9 cellular contexts compared by ENCODE assay signal in genomic region chr3:194592798-194593752, GRCh38. TPM values are rescaled to one million over a fixed set of nuclear protein-coding genes. Genes with fewer than 3 reads are reported as not detected.
DNase-seq lines count a peak whose midpoint lies in the region; ATAC-seq and TF ChIP-seq lines count a peak whose summit lies in the region.
"Had no signal": no experiment of that assay in that cellular context is flagged by ENCODE, and none has a peak within 500 bp of the region (broad histone marks: within the 10 kb centered on the region; RNA-seq: fewer than 3 reads in every experiment).

No MANE protein-coding gene starts in this region.

- DNase-seq in KBM-7: peak; percentile 39
- peak; percentile 100 for DNase-seq in astrocyte of the cerebellum (ENCODE audit: low read depth)
- peak; percentile 99 for DNase-seq in mesenchymal stem cell
- no peak for DNase-seq in stimulated activated naive CD8-positive, alpha-beta T cell treated with anti-CD3 and anti-CD28 coated beads, Interleukin-15, Interleukin-2, amounts not matched to agents 100 U/mL and 50 U/mL, for 24 hours
- no peak for DNase-seq in activated effector memory CD4-positive, alpha-beta T cell treated with anti-CD3 and anti-CD28 coated beads, Interleukin-2, amount 50 U/mL, for 16 hours
- no peak for DNase-seq in stimulated activated CD4-positive, alpha-beta T cell treated with anti-CD3 and anti-CD28 coated beads, Interleukin-1b, Interleukin-23, amount 100 ng/mL, for 48 hours
- DNase-seq: right lobe of liver had no signal

- 76% methylated on average over 7 of the region's 10 CpGs for WGBS in mesenchymal stem cell

- no peaks in the 10 kb centered on the region for H4K20me1 ChIP-seq in BLaER1 treated with 17β-estradiol and CSF1 and Interleukin-3, amounts not matched to agents 10 nM and 100 nM

- peak overlapping the region in 1 of 2 experiments; percentile 69 for H3K4ac ChIP-seq in mesenchymal stem cell (ENCODE audit: low read depth in 1 of 2, low read length in 2 of 2)

- H3K4me1 ChIP-seq in BLaER1 treated with 17β-estradiol and CSF1 and Interleukin-3, amounts not matched to agents 10 nM and 100 nM: peaks cover 28 to 55% (median 49%) of the 10 kb centered on the region in 10 experiments
- H3K4me1 ChIP-seq in mesenchymal stem cell (ENCODE audit: control insufficient read depth, insufficient read depth, low read depth, low read length): peaks cover 14% of the 10 kb centered on the region
- H3K4me1 ChIP-seq: right lobe of liver had no signal

- no peak overlapping the region for H2BK120ac ChIP-seq in mesenchymal stem cell (ENCODE audit: low read depth, low read length)

- H4K91ac ChIP-seq in mesenchymal stem cell (ENCODE audit: low read length): no peak overlapping the region

- no peak overlapping the region for H3K14ac ChIP-seq in mesenchymal stem cell (ENCODE audit: low read length in 2 of 2)

- peaks cover 4 to 37% (median 24%) of the 10 kb centered on the region in 11 experiments; a peak in 19 of 22 replicates for H3K36me3 ChIP-seq in BLaER1 treated with 17β-estradiol and CSF1 and Interleukin-3, amounts not matched to agents 10 nM and 100 nM
- H3K36me3 ChIP-seq in mesenchymal stem cell (ENCODE audit: control insufficient read depth in 1 of 2, insufficient read depth in 2 of 2, low read depth in 1 of 2, low read length in 2 of 2): peaks cover 7 to 42% of the 10 kb centered on the region in 2 experiments
- H3K36me3 ChIP-seq: right lobe of liver had no signal

- H2AK5ac ChIP-seq in mesenchymal stem cell (ENCODE audit: low read length, severe bottlenecking): no peak overlapping the region

- H3K18ac ChIP-seq in mesenchymal stem cell (ENCODE audit: low read depth in 1 of 2, low read length in 2 of 2): peak overlapping the region in 1 of 2 experiments; percentile 67

- peak overlapping the region; percentile 38 to 45 for H2BK12ac ChIP-seq in mesenchymal stem cell (ENCODE audit: low read length in 2 of 2)

- no peak overlapping the region for H2AFZ ChIP-seq in mesenchymal stem cell (ENCODE audit: low read depth, low read length)

- peak overlapping the region; percentile 30 to 76 (median 67) for H3K4me2 ChIP-seq in BLaER1 treated with 17β-estradiol and CSF1 and Interleukin-3, amounts not matched to agents 10 nM and 100 nM
- no peak overlapping the region for H3K4me2 ChIP-seq in mesenchymal stem cell (ENCODE audit: low read length, poor library complexity, severe bottlenecking)

- no peak for TF ChIP-seq CTCF in astrocyte of the cerebellum (IDR thresholded peaks at IDR 0.05; ENCODE audit: low read depth, low read length, missing control alignments)

- peak overlapping the region; percentile 73 for H2BK15ac ChIP-seq in mesenchymal stem cell (ENCODE audit: low read depth, poor library complexity, severe bottlenecking)

- H3K79me1 ChIP-seq in mesenchymal stem cell (replicated peaks; ENCODE audit: low read length, poor library complexity, severe bottlenecking): peaks cover 2% of the 10 kb centered on the region

- no peak overlapping the region for H4K8ac ChIP-seq in mesenchymal stem cell (ENCODE audit: low read length)

- no peak overlapping the region for H3K4me3 ChIP-seq in BLaER1 treated with 17β-estradiol and CSF1 and Interleukin-3, amounts not matched to agents 10 nM and 100 nM
- no peak overlapping the region for H3K4me3 ChIP-seq in astrocyte of the cerebellum (ENCODE audit: low read depth, low read length)
- H3K4me3 ChIP-seq in mesenchymal stem cell (ENCODE audit: insufficient read depth in 1 of 2, low read depth in 1 of 2, low read length in 2 of 2): no peak overlapping the region
- H3K4me3 ChIP-seq: right lobe of liver had no signal

- H3K27me3 ChIP-seq in BLaER1 treated with 17β-estradiol and CSF1 and Interleukin-3, amounts not matched to agents 10 nM and 100 nM: no peaks in the 10 kb centered on the region
- no peaks in the 10 kb centered on the region for H3K27me3 ChIP-seq in mesenchymal stem cell (ENCODE audit: control insufficient read depth in 1 of 2, insufficient read depth in 1 of 2, low read length in 2 of 2)
- H3K27me3 ChIP-seq: right lobe of liver had no signal

- H3K9ac ChIP-seq in BLaER1 treated with 17β-estradiol and CSF1 and Interleukin-3, amounts not matched to agents 10 nM and 100 nM: 0 out of 22 replicates have a peak overlapping the region, but pooled peaks of 1 of the 11 experiments have one; percentile 15
- peak overlapping the region; percentile 87 for H3K9ac ChIP-seq in mesenchymal stem cell (ENCODE audit: low read length)

- H3K27ac ChIP-seq in BLaER1 treated with 17β-estradiol and CSF1 and Interleukin-3, amounts not matched to agents 10 nM and 100 nM: peak overlapping the region in 3 of 11 experiments; percentile 14 to 41 (median 30); a peak in 3 of 22 replicates
- H3K27ac ChIP-seq in mesenchymal stem cell (ENCODE audit: low read length, poor library complexity, severe bottlenecking): peak overlapping the region; percentile 76
- H3K27ac ChIP-seq: right lobe of liver had no signal

- ATAC-seq in stimulated activated naive CD8-positive, alpha-beta T cell treated with anti-CD3 and anti-CD28 coated beads, Interleukin-15, Interleukin-2, amounts not matched to agents 100 U/mL and 50 U/mL, for 24 hours: no peak
- ATAC-seq in GM19452 (IDR thresholded peaks at IDR 0.05; ENCODE audit: unreplicated experiment): no peak

- in situ Hi-C loops in KBM-7 (cut with MboI; ENCODE audit: low pct_unique_long_range_greater_than_20kb, low sequenced_read_pairs): no loop called here
- in situ Hi-C loops in astrocyte of the cerebellum (cut with HindIII; ENCODE audit: low sequenced_read_pairs): no loop called here

- no peak overlapping the region for H3K23ac ChIP-seq in mesenchymal stem cell (ENCODE audit: low read length in 2 of 2)

- H2BK5ac ChIP-seq in mesenchymal stem cell (ENCODE audit: low read depth, low read length, poor library complexity, severe bottlenecking): no peak overlapping the region

- H3K9me3 ChIP-seq in BLaER1 treated with 17β-estradiol and CSF1 and Interleukin-3, amounts not matched to agents 10 nM and 100 nM (replicated peaks in 1 of 11): no peaks in the 10 kb centered on the region
- no peaks in the 10 kb centered on the region for H3K9me3 ChIP-seq in mesenchymal stem cell (ENCODE audit: control insufficient read depth, low read length)
- H3K9me3 ChIP-seq: right lobe of liver had no signal

RNA-seq across cellular contexts. Expression of gene TMEM44, which starts 40.1 kb away (rescaled TPM):
- 13.6 TPM for polyA plus RNA-seq in mesenchymal stem cell (2013, experiment 1 of 2)
- polyA plus RNA-seq in mesenchymal stem cell (2013, experiment 2 of 2): 13.3 TPM

Comparison
In these comparisons a context has a peak if more than half of its experiments do, and no peak if none do; other contexts are left out.
1. DNase-seq: peak in KBM-7 (single experiment), astrocyte of the cerebellum (single experiment) and mesenchymal stem cell (single experiment); none in stimulated activated naive CD8-positive, alpha-beta T cell treated with anti-CD3 and anti-CD28 coated beads, Interleukin-15, Interleukin-2, amounts not matched to agents 100 U/mL and 50 U/mL, for 24 hours (single experiment), activated effector memory CD4-positive, alpha-beta T cell treated with anti-CD3 and anti-CD28 coated beads, Interleukin-2, amount 50 U/mL, for 16 hours (single experiment) and stimulated activated CD4-positive, alpha-beta T cell treated with anti-CD3 and anti-CD28 coated beads, Interleukin-1b, Interleukin-23, amount 100 ng/mL, for 48 hours (single experiment).